In genomic region chr10:34437897-34438296, GRCh38 we compare ENCODE assay signal across 18 cellular contexts.
"Had no signal": no experiment of that assay in that cellular context is flagged by ENCODE, and none has a peak within 500 bp of the region (broad histone marks: within the 10 kb centered on the region; RNA-seq: fewer than 3 reads in every experiment).

No MANE protein-coding gene starts in this region.

- H3K9me3 ChIP-seq: ascending aorta, breast epithelium, tibial nerve had no signal

- H3K4me3 ChIP-seq: ascending aorta, breast epithelium, lung, tibial nerve had no signal

- H3K27me3 ChIP-seq: ascending aorta, breast epithelium, tibial nerve had no signal

- H3K27me3 Mint-ChIP-seq: activated CD4-positive, alpha-beta T cell treated with anti-CD3 and anti-CD28 coated beads, Interleukin-2, amount 10 ng/mL, durations not matched to agents 7 days and 5 days; activated naive CD4-positive, alpha-beta T cell treated with anti-CD3 and anti-CD28 coated beads, Interleukin-2, amount 50 U/mL, for 24 hours; T-cell had no signal

- H3K4me3 Mint-ChIP-seq: activated CD4-positive, alpha-beta T cell treated with anti-CD3 and anti-CD28 coated beads, Interleukin-2, amount 10 ng/mL, durations not matched to agents 7 days and 5 days; activated naive CD4-positive, alpha-beta T cell treated with anti-CD3 and anti-CD28 coated beads, Interleukin-2, amount 50 U/mL, for 24 hours; activated T-cell treated with anti-CD3 and anti-CD28 coated beads, Interleukin-2, amount 50 U/mL, for 72 hours; mesothelial cell of epicardium; T-cell had no signal

- DNase-seq: activated CD4-positive, alpha-beta T cell treated with anti-CD3 and anti-CD28 coated beads, Interleukin-2, amount 10 ng/mL, durations not matched to agents 7 days and 5 days; activated CD8-positive, alpha-beta memory T cell treated with anti-CD3 and anti-CD28 coated beads, Interleukin-2, amount 50 U/mL, for 48 hours; activated effector memory CD4-positive, alpha-beta T cell treated with anti-CD3 and anti-CD28 coated beads, Interleukin-2, amount 50 U/mL, for 16 hours; activated T-cell treated with anti-CD3 and anti-CD28 coated beads, Interleukin-2, amount 50 U/mL, for 72 hours; cerebellar nuclear complex; cortex of kidney; erythroblast; occipital lobe; stimulated activated CD4-positive, alpha-beta T cell treated with anti-CD3 and anti-CD28 coated beads, Interleukin-2, amount 100 ng/mL, for 24 hours; stimulated activated naive CD8-positive, alpha-beta T cell treated with anti-CD3 and anti-CD28 coated beads, Interleukin-15, Interleukin-2, amounts not matched to agents 100 U/mL and 50 U/mL, for 24 hours; substantia nigra; T-cell had no signal

- H3K27ac Mint-ChIP-seq: activated CD4-positive, alpha-beta T cell treated with anti-CD3 and anti-CD28 coated beads, Interleukin-2, amount 10 ng/mL, durations not matched to agents 7 days and 5 days; activated naive CD4-positive, alpha-beta T cell treated with anti-CD3 and anti-CD28 coated beads, Interleukin-2, amount 50 U/mL, for 24 hours; activated T-cell treated with anti-CD3 and anti-CD28 coated beads, Interleukin-2, amount 50 U/mL, for 72 hours; mesothelial cell of epicardium; T-cell had no signal

- H3K27ac ChIP-seq: ascending aorta, breast epithelium had no signal

- H3K36me3 Mint-ChIP-seq: activated naive CD4-positive, alpha-beta T cell treated with anti-CD3 and anti-CD28 coated beads, Interleukin-2, amount 50 U/mL, for 24 hours; T-cell had no signal

- H3K4me1 Mint-ChIP-seq: activated CD4-positive, alpha-beta T cell treated with anti-CD3 and anti-CD28 coated beads, Interleukin-2, amount 10 ng/mL, durations not matched to agents 7 days and 5 days; activated naive CD4-positive, alpha-beta T cell treated with anti-CD3 and anti-CD28 coated beads, Interleukin-2, amount 50 U/mL, for 24 hours; T-cell had no signal

- H3K4me1 ChIP-seq: ascending aorta had no signal

- H3K9me3 Mint-ChIP-seq: activated CD4-positive, alpha-beta T cell treated with anti-CD3 and anti-CD28 coated beads, Interleukin-2, amount 10 ng/mL, durations not matched to agents 7 days and 5 days; activated naive CD4-positive, alpha-beta T cell treated with anti-CD3 and anti-CD28 coated beads, Interleukin-2, amount 50 U/mL, for 24 hours; activated T-cell treated with anti-CD3 and anti-CD28 coated beads, Interleukin-2, amount 50 U/mL, for 72 hours; mesothelial cell of epicardium; T-cell had no signal

- H3K36me3 ChIP-seq: ascending aorta, breast epithelium had no signal

- ATAC-seq: activated T-cell treated with anti-CD3 and anti-CD28 coated beads, Interleukin-2, amount 50 U/mL, for 72 hours; stimulated activated naive CD8-positive, alpha-beta T cell treated with anti-CD3 and anti-CD28 coated beads, Interleukin-15, Interleukin-2, amounts not matched to agents 100 U/mL and 50 U/mL, for 24 hours; T-cell had no signal
